25 cellular contexts compared by ENCODE assay signal in the genomic region with DNA sequence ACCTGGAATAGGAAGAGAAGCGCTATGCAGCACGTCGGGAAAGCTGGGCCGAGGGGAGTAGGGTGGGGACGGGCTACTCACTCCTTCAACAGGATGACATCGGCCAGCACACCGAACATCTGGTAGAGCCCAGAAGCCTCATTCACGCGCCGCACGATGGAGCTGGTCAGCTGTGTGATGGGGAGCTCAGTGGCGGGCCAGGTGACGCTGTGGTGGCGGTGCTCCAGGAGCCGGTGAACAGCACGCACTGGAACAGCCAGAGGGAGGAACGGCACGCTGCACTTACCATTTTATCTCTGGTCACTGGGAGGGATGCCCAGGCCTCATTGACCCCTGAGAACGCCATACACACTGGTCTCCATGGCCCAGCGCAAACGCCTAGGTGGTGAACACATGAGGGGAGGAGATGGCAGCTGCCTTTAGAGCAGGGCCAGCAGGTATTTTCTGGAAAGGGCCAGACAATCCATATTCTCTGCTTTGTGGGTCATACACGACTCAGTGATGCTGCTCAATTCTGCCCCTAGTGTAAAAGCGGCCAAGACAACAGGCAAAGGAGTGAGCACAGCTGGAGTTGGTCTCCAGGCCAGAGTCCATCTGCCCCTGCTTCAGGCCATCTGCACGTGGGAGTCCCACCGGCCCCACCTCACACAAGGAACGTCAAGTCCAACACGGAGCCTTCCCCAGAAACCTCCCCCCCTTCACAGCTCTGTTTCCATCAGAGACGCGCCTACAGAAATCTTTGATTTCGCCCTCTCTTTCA. TPM values are rescaled to one million over a fixed set of nuclear protein-coding genes. Genes with fewer than 3 reads are reported as not detected.
DNase-seq lines count a peak whose midpoint lies in the region; ATAC-seq and TF ChIP-seq lines count a peak whose summit lies in the region.
"Had no signal": no experiment of that assay in that cellular context is flagged by ENCODE, and none has a peak within 500 bp of the region (broad histone marks: within the 10 kb centered on the region; RNA-seq: fewer than 3 reads in every experiment).

No MANE protein-coding gene starts in this region.

- peak; percentile 44 for TF ChIP-seq CTCF in endodermal cell (conservative IDR thresholded peaks at IDR 0.05)
- no peak for TF ChIP-seq CTCF in GM13976 (IDR thresholded peaks at IDR 0.05; ENCODE audit: borderline replicate concordance, control extremely low read depth, extremely low read depth, insufficient read depth, missing control alignments)

- H3K9me3 ChIP-seq in endodermal cell (ENCODE audit: control insufficient read depth, low read length), result no peaks in the 10 kb centered on the region
- H3K9me3 ChIP-seq: esophagus squamous epithelium, MG63, SJSA1, spleen, thoracic aorta had no signal

- 92 to 97% methylated on average over 18 to 30 of the region's 30 CpGs for WGBS in endodermal cell (ENCODE audit: insufficient coverage in 1 of 2, insufficient read length in 1 of 2), 2 experiments

- no peaks in the 10 kb centered on the region for H3K27me3 Mint-ChIP-seq in endodermal cell (ENCODE audit: insufficient read depth)
- H3K27me3 Mint-ChIP-seq: activated naive CD8-positive, alpha-beta T cell treated with anti-CD3 and anti-CD28 coated beads for 36 hours; activated T-helper 17 cell treated with anti-CD3 and anti-CD28 coated beads, Interleukin-2, amount 50 U/mL, for 72 hours had no signal

- in situ Hi-C loops in GM13976 (cut with MboI; ENCODE audit: low sequenced_read_pairs, unreplicated experiment), result no loop called here

- H3K27ac Mint-ChIP-seq in endodermal cell, result no peak overlapping the region
- peak overlapping the region; percentile 43 for H3K27ac Mint-ChIP-seq in stimulated activated effector memory CD8-positive, alpha-beta T cell treated with anti-CD3 and anti-CD28 coated beads, Interleukin-12 subunit alpha, Interleukin-12 subunit beta, amount 100 ng/mL, for 72 hours
- H3K27ac Mint-ChIP-seq: activated naive CD8-positive, alpha-beta T cell treated with anti-CD3 and anti-CD28 coated beads for 36 hours; activated T-helper 17 cell treated with anti-CD3 and anti-CD28 coated beads, Interleukin-2, amount 50 U/mL, for 72 hours; T-helper 1 cell treated with Interleukin-12 subunit alpha and Interleukin-12 subunit beta and Interleukin-4 antibody, amounts not matched to agents 30 μg/mL and 1 μg/mL, for 36 hours had no signal

- no peak overlapping the region for H3K27ac ChIP-seq in endodermal cell (ENCODE audit: low read depth, low read length)
- H3K27ac ChIP-seq: coronary artery, esophagus squamous epithelium, HL-60, SJSA1, spleen, thoracic aorta had no signal

- DNase-seq in HCEC 1CT (peak; percentile 21), RKO (ENCODE audit: low spot score) (peak; percentile 43), endodermal cell (peak; percentile 58), NCI-H1694 treated with DMSO at 0.1 percent for 48 hours (lab: John Stamatoyannopoulos, UW) (no peak), SIG-M5 (lab: John Stamatoyannopoulos, UW) (no peak), GM13976 (ENCODE audit: low spot score) (no peak)
- DNase-seq in stimulated activated effector memory CD8-positive, alpha-beta T cell treated with anti-CD3 and anti-CD28 coated beads, Interleukin-12 subunit alpha, Interleukin-12 subunit beta, amount 100 ng/mL, for 72 hours (ENCODE audit: low spot score in 2 of 2), result no peak
- DNase-seq: activated naive CD8-positive, alpha-beta T cell treated with anti-CD3 and anti-CD28 coated beads for 36 hours; DND-41; esophagus squamous epithelium; GOT3; mammary epithelial cell; MG63; NCI-H774; nucleus accumbens; OCI-M1; spleen; stimulated activated CD4-positive, alpha-beta T cell treated with anti-CD3 and anti-CD28 coated beads, Interleukin-4, amount 100 ng/mL, for 1 hour; stimulated activated naive CD4-positive, alpha-beta T cell treated with Interleukin-2 at 50 U/mL for 16 hours had no signal

- no peaks in the 10 kb centered on the region for H3K27me3 ChIP-seq in endodermal cell (ENCODE audit: control insufficient read depth, insufficient read depth, low read length, poor library complexity, severe bottlenecking)
- H3K27me3 ChIP-seq: esophagus squamous epithelium, MG63, SJSA1, spleen had no signal

- no peaks in the 10 kb centered on the region for H3K4me1 Mint-ChIP-seq in endodermal cell
- H3K4me1 Mint-ChIP-seq in stimulated activated effector memory CD8-positive, alpha-beta T cell treated with anti-CD3 and anti-CD28 coated beads, Interleukin-12 subunit alpha, Interleukin-12 subunit beta, amount 100 ng/mL, for 72 hours, result no peaks in the 10 kb centered on the region
- H3K4me1 Mint-ChIP-seq: activated T-helper 17 cell treated with anti-CD3 and anti-CD28 coated beads, Interleukin-2, amount 50 U/mL, for 72 hours had no signal

- H3K9ac ChIP-seq in endodermal cell (ENCODE audit: extremely low read depth, low read length, poor library complexity, severe bottlenecking), result no peak overlapping the region

- no peaks in the 10 kb centered on the region for H3K4me1 ChIP-seq in endodermal cell (ENCODE audit: control insufficient read depth, insufficient read depth, low read length)
- H3K4me1 ChIP-seq: esophagus squamous epithelium, SJSA1 had no signal

- H3K9me3 Mint-ChIP-seq in endodermal cell, result no peaks in the 10 kb centered on the region
- H3K9me3 Mint-ChIP-seq in stimulated activated effector memory CD8-positive, alpha-beta T cell treated with anti-CD3 and anti-CD28 coated beads, Interleukin-12 subunit alpha, Interleukin-12 subunit beta, amount 100 ng/mL, for 72 hours, result no peaks in the 10 kb centered on the region
- H3K9me3 Mint-ChIP-seq: activated naive CD8-positive, alpha-beta T cell treated with anti-CD3 and anti-CD28 coated beads for 36 hours; activated T-helper 17 cell treated with anti-CD3 and anti-CD28 coated beads, Interleukin-2, amount 50 U/mL, for 72 hours; T-helper 1 cell treated with Interleukin-12 subunit alpha and Interleukin-12 subunit beta and Interleukin-4 antibody, amounts not matched to agents 30 μg/mL and 1 μg/mL, for 36 hours had no signal

- no peak for ATAC-seq in stimulated activated effector memory CD8-positive, alpha-beta T cell treated with anti-CD3 and anti-CD28 coated beads, Interleukin-12 subunit alpha, Interleukin-12 subunit beta, amount 100 ng/mL, for 72 hours
- ATAC-seq: activated T-helper 17 cell treated with anti-CD3 and anti-CD28 coated beads, Interleukin-2, amount 50 U/mL, for 72 hours had no signal

- peaks cover 17% of the 10 kb centered on the region for H3K36me3 ChIP-seq in endodermal cell (ENCODE audit: control insufficient read depth, insufficient read depth, low read length)
- H3K36me3 ChIP-seq: thoracic aorta had no signal

- peaks cover 44% of the 10 kb centered on the region for H3K36me3 Mint-ChIP-seq in endodermal cell (ENCODE audit: low read depth)
- no peaks in the 10 kb centered on the region for H3K36me3 Mint-ChIP-seq in stimulated activated effector memory CD8-positive, alpha-beta T cell treated with anti-CD3 and anti-CD28 coated beads, Interleukin-12 subunit alpha, Interleukin-12 subunit beta, amount 100 ng/mL, for 72 hours

- no peak overlapping the region for H3K4me3 ChIP-seq in endodermal cell (ENCODE audit: low read length)
- H3K4me3 ChIP-seq: coronary artery, esophagus squamous epithelium, MG63, SJSA1, spleen, thoracic aorta had no signal

- H3K4me3 Mint-ChIP-seq in endodermal cell, result no peak overlapping the region
- H3K4me3 Mint-ChIP-seq in stimulated activated effector memory CD8-positive, alpha-beta T cell treated with anti-CD3 and anti-CD28 coated beads, Interleukin-12 subunit alpha, Interleukin-12 subunit beta, amount 100 ng/mL, for 72 hours, result no peak overlapping the region
- H3K4me3 Mint-ChIP-seq: activated naive CD8-positive, alpha-beta T cell treated with anti-CD3 and anti-CD28 coated beads for 36 hours; activated T-helper 17 cell treated with anti-CD3 and anti-CD28 coated beads, Interleukin-2, amount 50 U/mL, for 72 hours; T-helper 1 cell treated with Interleukin-12 subunit alpha and Interleukin-12 subunit beta and Interleukin-4 antibody, amounts not matched to agents 30 μg/mL and 1 μg/mL, for 36 hours had no signal

RNA-seq across cellular contexts. Expression of a gene that starts 8.8 kb away (rescaled TPM):
- 10 to 100 TPM; 28.3 to 33.3 TPM for total RNA-seq in endodermal cell
- polyA plus RNA-seq in endodermal cell (2013, experiment 1 of 2), result 18.0 TPM
- polyA plus RNA-seq in endodermal cell (2013, experiment 2 of 2), result 17.1 TPM

RNA-seq across cellular contexts. Expression of a gene that starts 16.6 kb away (rescaled TPM):
- total RNA-seq in endodermal cell, result 10 to 100 TPM; 52.9 to 53.9 TPM
- 69.6 TPM for polyA plus RNA-seq in endodermal cell (2013, experiment 1 of 2)
- 65.8 TPM for polyA plus RNA-seq in endodermal cell (2013, experiment 2 of 2)

RNA-seq across cellular contexts. Expression of a gene that starts 30.9 kb away (rescaled TPM):
- 100 to 1,000 TPM; 157 to 196 TPM for total RNA-seq in endodermal cell
- polyA plus RNA-seq in endodermal cell (2013, experiment 1 of 2), result 158 TPM
- polyA plus RNA-seq in endodermal cell (2013, experiment 2 of 2), result 164 TPM

Comparison
In these comparisons a context has a peak if more than half of its experiments do, and no peak if none do; other contexts are left out.
1. DNase-seq: peak in HCEC 1CT (single experiment), RKO (single experiment) and endodermal cell (single experiment); none in stimulated activated effector memory CD8-positive, alpha-beta T cell treated with anti-CD3 and anti-CD28 coated beads, Interleukin-12 subunit alpha, Interleukin-12 subunit beta, amount 100 ng/mL, for 72 hours (0 of 2), NCI-H1694 treated with DMSO at 0.1 percent for 48 hours (single experiment), SIG-M5 (single experiment) and GM13976 (single experiment).